19 cellular contexts compared by ENCODE assay signal in the genomic region with DNA sequence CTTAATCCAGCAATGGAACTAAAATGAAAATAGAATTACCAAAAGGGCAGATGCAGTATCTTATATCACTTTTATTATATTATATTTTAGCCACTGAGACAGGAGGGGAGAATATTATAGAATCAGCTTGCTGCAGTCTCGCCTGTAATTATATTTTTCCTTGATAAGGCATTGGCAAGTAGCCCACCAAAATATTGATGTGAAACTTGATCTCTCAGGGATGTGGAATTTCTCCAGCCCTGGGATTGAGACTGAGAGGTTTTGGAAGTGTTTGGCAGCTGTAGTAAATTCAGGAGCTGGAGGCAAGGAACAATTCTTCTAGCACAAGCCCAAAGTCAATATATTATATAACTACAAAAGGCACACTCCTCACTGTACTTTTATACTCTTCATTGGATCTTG.
DNase-seq lines count a peak whose midpoint lies in the region; ATAC-seq, FAIRE-seq and TF ChIP-seq lines count a peak whose summit lies in the region.
"Had no signal": no experiment of that assay in that cellular context is flagged by ENCODE, and none has a peak within 500 bp of the region (broad histone marks: within the 10 kb centered on the region; RNA-seq: fewer than 3 reads in every experiment).

No MANE protein-coding gene starts in this region.

- TF ChIP-seq EP300 in stomach (IDR thresholded peaks at IDR 0.05), result no peak

- H3K9me3 ChIP-seq in endothelial cell of umbilical vein (replicated peaks; ENCODE audit: control insufficient read depth, insufficient read depth, low read length), result no peaks in the 10 kb centered on the region
- H3K9me3 ChIP-seq in stomach, result no peaks in the 10 kb centered on the region
- H3K9me3 ChIP-seq: tibial artery had no signal

- 7 to 28% (median 16%) methylated on average over 1 of the region's 1 CpG for WGBS in stomach, 5 donors

- BruUV-seq in endothelial cell of umbilical vein (replicated peaks; lab: Mats Ljungman, UMichigan), result no TSS peak

- ATAC-seq in sciatic nerve (peak; percentile 61), HG03432 (IDR thresholded peaks at IDR 0.05; ENCODE audit: unreplicated experiment) (no peak)
- ATAC-seq: activated CD4-positive, CD25-positive, alpha-beta regulatory T cell treated with anti-CD3 and anti-CD28 coated beads, Interleukin-2, amount 50 U/mL, for 24 hours had no signal

- H3K4me1 ChIP-seq in endothelial cell of umbilical vein (ENCODE audit: control insufficient read depth, extremely low read depth, insufficient read depth, low read length) (peaks cover 40% of the 10 kb centered on the region), stomach (peaks cover 0 to 21% (median 10%) of the 10 kb centered on the region in 4 donors)

- TF ChIP-seq CTCF in endothelial cell of umbilical vein (IDR thresholded peaks at IDR 0.05; ENCODE audit: extremely low read depth in 1 of 2, insufficient read depth in 1 of 2, low read depth in 1 of 2, low read length in 2 of 2) (no peak), stomach (IDR thresholded peaks at IDR 0.05) (no peak)

- H3K4me3 ChIP-seq in endothelial cell of umbilical vein (replicated peaks in 1 of 3; ENCODE audit: insufficient read depth in 1 of 3, low read depth in 1 of 3, low read length in 3 of 3) (no peak overlapping the region), stomach (no peak overlapping the region)
- H3K4me3 ChIP-seq: tibial artery had no signal

- no peaks in the 10 kb centered on the region for H3K27me3 ChIP-seq in endothelial cell of umbilical vein (ENCODE audit: control insufficient read depth in 2 of 2, insufficient read depth in 2 of 2, low read length in 2 of 2)
- no peaks in the 10 kb centered on the region for H3K27me3 ChIP-seq in stomach
- H3K27me3 ChIP-seq: tibial artery had no signal

- H3K36me3 ChIP-seq in endothelial cell of umbilical vein (ENCODE audit: control insufficient read depth in 2 of 2, extremely low read depth in 1 of 2, insufficient read depth in 2 of 2, low read length in 2 of 2) (no peaks in the 10 kb centered on the region), stomach (no peaks in the 10 kb centered on the region)
- H3K36me3 ChIP-seq: tibial artery had no signal

- H3K9ac ChIP-seq in endothelial cell of umbilical vein (replicated peaks; ENCODE audit: extremely low read depth, insufficient read depth, low read length), result peak overlapping the region; percentile 71

- intact Hi-C loops in endothelial cell of umbilical vein (cut with micrococcal nuclease), result loop anchor here (1.0 to 5.0 kb wide), 8 partner anchors 18 to 300 kb away; no protein-coding TSS in a partner anchor
- intact Hi-C loops in sciatic nerve (cut with DNase I), result no loop called here
- intact Hi-C loops in stomach (cut with DNase I; ENCODE audit: low total_unique reads), result no loop called here

- H3K79me2 ChIP-seq in endothelial cell of umbilical vein (ENCODE audit: control insufficient read depth, insufficient read depth, low read length), result no peaks in the 10 kb centered on the region

- POLR2A ChIA-PET in endothelial cell of umbilical vein (lab: Charles Lee), result interaction anchor here (0.8 to 1.3 kb wide), 4 partner anchors 13 to 107 kb away, joined by 3 to 6 read pairs (median 4); no protein-coding TSS in a partner anchor

- H3K4me2 ChIP-seq in endothelial cell of umbilical vein (ENCODE audit: insufficient read depth, low read length), result peak overlapping the region; percentile 77

- dilution Hi-C loops in endothelial cell of umbilical vein (cut with MboI; ENCODE audit: extremely low pct_ligation_motif_present, low sequenced_read_pairs), result no loop called here

- CTCF ChIA-PET in endothelial cell of umbilical vein (lab: Charles Lee), result interaction anchor here (0.8 to 2.4 kb wide), 16 partner anchors 8 to 697 kb away, joined by 3 to 14 read pairs (median 3); no protein-coding TSS in a partner anchor

- H4K20me1 ChIP-seq in endothelial cell of umbilical vein (replicated peaks; ENCODE audit: control insufficient read depth, extremely low read depth, insufficient read depth, low read length), result no peaks in the 10 kb centered on the region

- H2AFZ ChIP-seq in endothelial cell of umbilical vein (ENCODE audit: low read depth, low read length), result no peak overlapping the region

- H3K9me1 ChIP-seq in endothelial cell of umbilical vein (replicated peaks; ENCODE audit: control insufficient read depth, extremely low read depth, insufficient read depth, low read length), result no peaks in the 10 kb centered on the region

- peak; percentile 88 for FAIRE-seq in endothelial cell of umbilical vein (lab: Jason Lieb, UNC)
- FAIRE-seq: HTR-8/SVneo had no signal

- H3K27ac ChIP-seq in endothelial cell of umbilical vein (ENCODE audit: insufficient read depth, low read depth, low read length) (peak overlapping the region; percentile 85), stomach (no peak overlapping the region)
- H3K27ac ChIP-seq: C4-2B, tibial artery had no signal

- DNase-seq in DMS153 (lab: John Stamatoyannopoulos, UW), result peak; percentile 8
- DNase-seq in DMS153 treated with DMSO at 0.1 percent for 48 hours (lab: John Stamatoyannopoulos, UW; ENCODE audit: unreplicated experiment), result no peak
- peak; percentile 86 for DNase-seq in NCI-H69 (lab: John Stamatoyannopoulos, UW)
- DNase-seq in endothelial cell of umbilical vein (ENCODE audit: low read depth, low spot score), result peak; percentile 99
- DNase-seq in sciatic nerve (ENCODE audit: low spot score), result no peak
- DNase-seq in stomach, result no peak
- DNase-seq in kidney tubule cell (ENCODE audit: low spot score), result no peak
- DNase-seq: activated CD8-positive, alpha-beta memory T cell treated with anti-CD3 and anti-CD28 coated beads, Interleukin-2, amount 50 U/mL, for 4 hours; activated naive CD4-positive, alpha-beta T cell treated with anti-CD3 and anti-CD28 coated beads, Interleukin-2, amount 50 U/mL, for 16 hours; GDM1; naive B cell; NCI-H510A treated with DMSO at 0.1 percent for 48 hours; stimulated activated CD4-positive, alpha-beta T cell treated with anti-CD3 and anti-CD28 coated beads, Interleukin-1b, Interleukin-23, amount 100 ng/mL, for 48 hours; T-helper 2 cell; tibial artery had no signal

- peak; percentile 57 for TF ChIP-seq POLR2A in endothelial cell of umbilical vein (IDR thresholded peaks at IDR 0.05; ENCODE audit: low read depth, low read length)
- no peak for TF ChIP-seq POLR2A in stomach (IDR thresholded peaks at IDR 0.05)

TF ChIP-seq in endothelial cell of umbilical vein, 7 proteins besides CTCF, POLR2A, EP300 and RAD21:
- TF ChIP-seq JUN (IDR thresholded peaks at IDR 0.05; ENCODE audit: borderline replicate concordance, insufficient read depth, insufficient read length, low read depth) (no peak), GATA2 (IDR thresholded peaks at IDR 0.05; ENCODE audit: insufficient read depth, insufficient read length, low read depth, low read length) (peak; percentile 71), MYC (IDR thresholded peaks at IDR 0.05; ENCODE audit: low read depth, low read length) (no peak), POLR2AphosphoS5 (IDR thresholded peaks at IDR 0.05; ENCODE audit: insufficient read depth, low read depth, low read length) (no peak)

Comparison
In these comparisons a context has a peak if more than half of its experiments do, and no peak if none do; other contexts are left out.
1. DNase-seq: peak in DMS153 (single experiment), NCI-H69 (single experiment) and endothelial cell of umbilical vein (single experiment); none in DMS153 treated with DMSO at 0.1 percent for 48 hours (single experiment), sciatic nerve (single experiment), stomach (single experiment) and kidney tubule cell (single experiment).